In genomic region chr1:115258302-115258866, GRCh38 we compare ENCODE assay signal across 12 cellular contexts.
DNase-seq lines count a peak whose midpoint lies in the region; ATAC-seq, FAIRE-seq and TF ChIP-seq lines count a peak whose summit lies in the region.
"Had no signal": no experiment of that assay in that cellular context is flagged by ENCODE, and none has a peak within 500 bp of the region (broad histone marks: within the 10 kb centered on the region; RNA-seq: fewer than 3 reads in every experiment).

No MANE protein-coding gene starts in this region.

- WGBS in IMR-90 (ENCODE audit: extremely low coverage in 2 of 2, insufficient read length in 1 of 2), 2 experiments = no CpG with 5 or more reads among the region's 3 CpGs
- WGBS in K562 (ENCODE audit: insufficient coverage, low coverage, missing lambda C conversion rate) = 0% methylated on average over 3 of the region's 3 CpGs

- no peaks in the 10 kb centered on the region for H4K20me1 ChIP-seq in IMR-90 (ENCODE audit: insufficient read depth, low read length)
- no peaks in the 10 kb centered on the region for H4K20me1 ChIP-seq in K562 (replicated peaks; ENCODE audit: control insufficient read depth, insufficient read depth, low read length)

- H3K36me3 ChIP-seq in IMR-90 (ENCODE audit: control insufficient read depth, insufficient read depth, low read length) (no peaks in the 10 kb centered on the region), K562 (ENCODE audit: control insufficient read depth, insufficient read depth, low read length) (no peaks in the 10 kb centered on the region), WERI-Rb-1 (no peaks in the 10 kb centered on the region), tibial artery (no peaks in the 10 kb centered on the region)

- H3K9ac ChIP-seq in IMR-90 (ENCODE audit: low read depth, low read length) (no peak overlapping the region), K562 (ENCODE audit: insufficient read depth in 1 of 2, low read depth in 2 of 2, low read length in 2 of 2) (no peak overlapping the region)

- POLR2A ChIA-PET in IMR-90 (lab: Charles Lee; ENCODE audit: unreplicated experiment) (no interaction called here), K562 (lab: Yijun Ruan, JAX) (no interaction called here)

- TF ChIP-seq RAD21 in IMR-90 (IDR thresholded peaks at IDR 0.05; ENCODE audit: low read length) (no peak), K562 (CRISPR knock-in tag; conservative IDR thresholded peaks at IDR 0.05 in 1 of 2, IDR thresholded peaks at IDR 0.05 in 1 of 2) (no peak)

- H3K79me2 ChIP-seq in K562 (ENCODE audit: control insufficient read depth, insufficient read depth, low read length) = no peaks in the 10 kb centered on the region

- no peak overlapping the region for H3K4ac ChIP-seq in IMR-90 (ENCODE audit: low read depth, low read length)

- H3K4me3 ChIP-seq in IMR-90 (ENCODE audit: insufficient read depth, low read depth, low read length) = no peak overlapping the region
- H3K4me3 ChIP-seq in K562 = no peak overlapping the region
- no peak overlapping the region for H3K4me3 ChIP-seq in foreskin fibroblast (ENCODE audit: low read depth in 1 of 2, low read length in 2 of 2)
- no peak overlapping the region for H3K4me3 ChIP-seq in WERI-Rb-1 (ENCODE audit: low read depth, low read length)
- H3K4me3 ChIP-seq in tibial artery = no peak overlapping the region

- no peak overlapping the region for H3K4me2 ChIP-seq in IMR-90 (ENCODE audit: low read depth, low read length)
- H3K4me2 ChIP-seq in K562 (ENCODE audit: insufficient read depth, low read length) = no peak overlapping the region

- H2AK5ac ChIP-seq in IMR-90 (ENCODE audit: low read depth, low read length) = no peak overlapping the region

- no peak overlapping the region for H4K8ac ChIP-seq in IMR-90 (ENCODE audit: low read depth in 2 of 2, low read length in 2 of 2)

- peak overlapping the region; percentile 65; the same call in 1 of the 2 replicates for H3K18ac ChIP-seq in IMR-90 (ENCODE audit: low read depth, low read length)

- in situ Hi-C loops in ACHN (cut with HindIII; ENCODE audit: low pct_ligation_motif_present, low pct_unique_long_range_greater_than_20kb, low sequenced_read_pairs) (no loop called here), IMR-90 (cut with MboI; ENCODE audit: low sequenced_read_pairs) (no loop called here), K562 (cut with MboI) (no loop called here)

- H2AFZ ChIP-seq in IMR-90 (replicated peaks; ENCODE audit: low read length, poor library complexity) (no peak overlapping the region), K562 (ENCODE audit: low read depth, low read length) (no peak overlapping the region)

- H3K27ac ChIP-seq in IMR-90 (ENCODE audit: insufficient read depth, low read length) = no peak overlapping the region
- no peak overlapping the region for H3K27ac ChIP-seq in K562 (ENCODE audit: extremely low read depth, low read depth, low read length)
- H3K27ac ChIP-seq in WERI-Rb-1 = no peak overlapping the region
- H3K27ac ChIP-seq in tibial artery = no peak overlapping the region

- H2BK5ac ChIP-seq in IMR-90 (ENCODE audit: low read depth, low read length, poor library complexity, severe bottlenecking) = peak overlapping the region; percentile 69

- no peak for TF ChIP-seq POLR2A in IMR-90 (IDR thresholded peaks at IDR 0.05; ENCODE audit: low read depth, low read length)
- TF ChIP-seq POLR2A in K562 (conservative IDR thresholded peaks at IDR 0.05) = no peak

- no peak overlapping the region for H2AK9ac ChIP-seq in IMR-90 (replicated peaks; ENCODE audit: low read depth, low read length, poor library complexity)

- H2BK120ac ChIP-seq in IMR-90 (ENCODE audit: low read depth, low read length) = no peak overlapping the region; the same call in none of the 2 replicates

- no peak overlapping the region for H3K23ac ChIP-seq in IMR-90 (ENCODE audit: low read depth, low read length)

- no peak overlapping the region for H2BK20ac ChIP-seq in IMR-90 (ENCODE audit: low read depth, low read length)

- no peaks in the 10 kb centered on the region for H3K79me1 ChIP-seq in IMR-90 (ENCODE audit: low read depth in 1 of 2, low read length in 2 of 2)

- no peak overlapping the region for H3K56ac ChIP-seq in IMR-90 (ENCODE audit: extremely low read depth, insufficient read depth, low read length)

- TF ChIP-seq CTCF in IMR-90 (conservative IDR thresholded peaks at IDR 0.05; ENCODE audit: low read depth, low read length) = no peak
- no peak for TF ChIP-seq CTCF in K562 (IDR thresholded peaks at IDR 0.05 in 2 of 3, conservative IDR thresholded peaks at IDR 0.05 in 1 of 3; ENCODE audit: insufficient read depth in 2 of 3, low read depth in 1 of 3, low read length in 3 of 3)
- no peak for TF ChIP-seq CTCF in foreskin fibroblast (IDR thresholded peaks at IDR 0.05; ENCODE audit: low read depth, low read length)
- no peak for TF ChIP-seq CTCF in WERI-Rb-1 (IDR thresholded peaks at IDR 0.05; ENCODE audit: low read depth, low read length)
- no peak for TF ChIP-seq CTCF in tibial artery (IDR thresholded peaks at IDR 0.05)

- dilution Hi-C loops in IMR-90 (cut with HindIII; ENCODE audit: low sequenced_read_pairs, unreplicated experiment) = no loop called here

- CTCF ChIA-PET in IMR-90 (lab: Yijun Ruan, JAX) (no interaction called here), K562 (lab: Yijun Ruan, JAX; ENCODE audit: low intra/inter-chr PET ratio) (no interaction called here)

- intact Hi-C loops in IMR-90 (cut with micrococcal nuclease) = loop anchor here (10.0 kb wide), 1 partner anchor 286 kb away; no protein-coding TSS in a partner anchor
- intact Hi-C loops in K562 (cut with micrococcal nuclease) = no loop called here
- intact Hi-C loops in tibial artery (cut with DNase I; ENCODE audit: low total_unique reads) = no loop called here

- peak overlapping the region; percentile 74; the same call in 1 of the 3 replicates for H2BK15ac ChIP-seq in IMR-90 (ENCODE audit: low read depth, low read length)

- peaks cover 2% of the 10 kb centered on the region for H3K4me1 ChIP-seq in IMR-90 (ENCODE audit: control insufficient read depth, insufficient read depth, low read length)
- H3K4me1 ChIP-seq in K562 (replicated peaks in 1 of 2; ENCODE audit: control insufficient read depth in 2 of 2, insufficient read depth in 2 of 2, low read length in 2 of 2) = no peaks in the 10 kb centered on the region
- H3K4me1 ChIP-seq in tibial artery = no peaks in the 10 kb centered on the region

- no peaks in the 10 kb centered on the region for H3K9me1 ChIP-seq in IMR-90 (ENCODE audit: insufficient read depth, low read length)
- no peaks in the 10 kb centered on the region for H3K9me1 ChIP-seq in K562 (ENCODE audit: control insufficient read depth, insufficient read depth, low read length)

- H3K9me3 ChIP-seq in IMR-90 (ENCODE audit: control insufficient read depth, insufficient read depth, low read length) (peaks cover 17% of the 10 kb centered on the region), K562 (replicated peaks; ENCODE audit: control insufficient read depth, insufficient read depth, low read depth, low read length) (no peaks in the 10 kb centered on the region; the same call in 1 of the 2 replicates), WERI-Rb-1 (ENCODE audit: severe bottlenecking) (peaks cover 10% of the 10 kb centered on the region), tibial artery (peaks cover 7 to 21% (median 12%) of the 10 kb centered on the region in 3 donors)

- DNase-seq in ACHN (peak; percentile 23), IMR-90 (peak; percentile 80), K562 (ENCODE audit: extremely low read depth in 1 of 4, low spot score in 3 of 4) (peak in 1 of 4 experiments; percentile 4), foreskin fibroblast (peak; percentile 80 to 90), WERI-Rb-1 (no peak), NCI-H1417 (lab: John Stamatoyannopoulos, UW) (no peak), tibial artery (no peak)
- DNase-seq in activated CD4-positive, alpha-beta T cell treated with anti-CD3 and anti-CD28 coated beads, Interleukin-2, amount 50 U/mL, for 4 hours = no peak
- DNase-seq: NCI-H2171; stimulated activated naive CD8-positive, alpha-beta T cell treated with anti-CD3 and anti-CD28 coated beads, Interleukin-15, amount 100 ng/mL, for 72 hours had no signal

- FAIRE-seq in K562 (lab: Jason Lieb, UNC) = no peak

- H4K91ac ChIP-seq in IMR-90 (ENCODE audit: insufficient read depth, low read depth, low read length) = no peak overlapping the region

- TF ChIP-seq EP300 in K562 (IDR thresholded peaks at IDR 0.05; ENCODE audit: low read length) = no peak

- H3K27me3 ChIP-seq in IMR-90 (ENCODE audit: control insufficient read depth, insufficient read depth, low read length) (no peaks in the 10 kb centered on the region), K562 (ENCODE audit: control insufficient read depth in 2 of 2, insufficient read depth in 2 of 2, low read length in 2 of 2) (no peaks in the 10 kb centered on the region), WERI-Rb-1 (ENCODE audit: insufficient read depth, low read depth, severe bottlenecking) (no peaks in the 10 kb centered on the region), tibial artery (no peaks in the 10 kb centered on the region)

- ATAC-seq in IMR-90 (ENCODE audit: low read depth) = peak; percentile 54
- ATAC-seq in K562 = no peak
- ATAC-seq: activated naive CD4-positive, alpha-beta T cell treated with anti-CD3 and anti-CD28 coated beads, Interleukin-2, amount 50 U/mL, for 72 hours; sciatic nerve; stimulated activated naive CD8-positive, alpha-beta T cell treated with anti-CD3 and anti-CD28 coated beads, Interleukin-15, amount 100 ng/mL, for 72 hours had no signal

- no peak overlapping the region for H3K14ac ChIP-seq in IMR-90 (replicated peaks; ENCODE audit: low read depth, low read length)

- no peak overlapping the region for H4K5ac ChIP-seq in IMR-90 (ENCODE audit: low read depth, low read length)

- no TSS peak for BruUV-seq in IMR-90 (replicated peaks; lab: Mats Ljungman, UMichigan)
- BruUV-seq in K562 (replicated peaks; lab: Mats Ljungman, UMichigan) = no TSS peak

TF ChIP-seq in IMR-90, 13 proteins besides CTCF, POLR2A, EP300 and RAD21 (continues in another document):
- TF ChIP-seq CHD1 (IDR thresholded peaks at IDR 0.05; ENCODE audit: low read depth, low read length) (no peak), FOS (IDR thresholded peaks at IDR 0.05; ENCODE audit: low read depth, low read length) (peak; percentile 62; the same call in 1 of the 2 replicates), MXI1 (IDR thresholded peaks at IDR 0.05; ENCODE audit: borderline replicate concordance, low read depth, low read length) (no peak), SMC3 (IDR thresholded peaks at IDR 0.05; ENCODE audit: low read depth, low read length) (no peak)

TF ChIP-seq in K562, 482 proteins besides CTCF, POLR2A, EP300 and RAD21 (continues in another document):
- no peak for TF ChIP-seq SREBF1 (IDR thresholded peaks at IDR 0.05; ENCODE audit: borderline replicate concordance, low read depth, low read length)
- no peak for TF ChIP-seq GTF2E2 (tag; IDR thresholded peaks at IDR 0.05)

Comparison
In these comparisons a context has a peak if more than half of its experiments do, and no peak if none do; other contexts are left out.
1. DNase-seq: peak in ACHN (single experiment), IMR-90 (single experiment) and foreskin fibroblast (2 of 2); none in WERI-Rb-1 (single experiment), activated CD4-positive, alpha-beta T cell treated with anti-CD3 and anti-CD28 coated beads, Interleukin-2, amount 50 U/mL, for 4 hours (0 of 2), NCI-H1417 (0 of 3) and tibial artery (0 of 2).